ENCODE assay signal across 30 cellular contexts in genomic region chr7:3168370-3168769, GRCh38.
"Had no signal": no experiment of that assay in that cellular context is flagged by ENCODE, and none has a peak within 500 bp of the region (broad histone marks: within the 10 kb centered on the region; RNA-seq: fewer than 3 reads in every experiment).

No MANE protein-coding gene starts in this region.

- H3K4me3 ChIP-seq: adrenal gland, MG63, Peyer's patch had no signal

- DNase-seq: activated B cell treated with CpG ODN at 0.5 μM for 24 hours; activated CD4-positive, alpha-beta memory T cell treated with anti-CD3 and anti-CD28 coated beads for 36 hours; activated CD4-positive, alpha-beta T cell treated with anti-CD3 and anti-CD28 coated beads for 4 hours; activated CD4-positive, alpha-beta T cell treated with anti-CD3 and anti-CD28 coated beads, Interleukin-2, amount 50 U/mL, for 1 hour; activated CD4-positive, CD25-positive, alpha-beta regulatory T cell treated with anti-CD3 and anti-CD28 coated beads, Interleukin-2, amount 50 U/mL, for 72 hours; activated CD8-positive, alpha-beta memory T cell treated with anti-CD3 and anti-CD28 coated beads, Interleukin-2, amount 50 U/mL, for 4 hours; activated gamma-delta T cell treated with Interleukin-2 at 50 U/mL for 16 hours; activated naive CD4-positive, alpha-beta T cell treated with anti-CD3 and anti-CD28 coated beads for 36 hours; activated T-cell treated with anti-CD3 and anti-CD28 coated beads for 4 hours; activated T-cell treated with anti-CD3 and anti-CD28 coated beads, Interleukin-2, amount 50 U/mL, for 4 hours; adrenal gland; central memory CD4-positive, alpha-beta T cell; Kasumi-1; KG1; MG63; NCI-H1048; NCI-H1436 treated with DMSO at 0.1 percent for 48 hours; NCI-H1694 treated with DMSO at 0.1 percent for 48 hours; NCI-H2029; NCI-H345; NCI-H524 treated with DMSO at 0.1 percent for 48 hours; Peyer's patch; RPMI8226; SW 1271; T-helper 1 cell; T-helper 2 cell; T-helper 9 cell had no signal

- FAIRE-seq: astrocyte, bronchial epithelial cell had no signal

- H3K27me3 ChIP-seq: adrenal gland, MG63, Peyer's patch had no signal

- H3K9me3 ChIP-seq: adrenal gland, MG63, Peyer's patch had no signal

- H3K36me3 ChIP-seq: adrenal gland, MG63, Peyer's patch had no signal

- H3K4me1 ChIP-seq: adrenal gland, Peyer's patch had no signal

- H3K27ac ChIP-seq: adrenal gland, Peyer's patch, VCaP had no signal

- ATAC-seq: activated T-cell treated with anti-CD3 and anti-CD28 coated beads, Interleukin-2, amount 50 U/mL, for 4 hours had no signal
